ENCODE assay signal across 12 cellular contexts in the genomic region with DNA sequence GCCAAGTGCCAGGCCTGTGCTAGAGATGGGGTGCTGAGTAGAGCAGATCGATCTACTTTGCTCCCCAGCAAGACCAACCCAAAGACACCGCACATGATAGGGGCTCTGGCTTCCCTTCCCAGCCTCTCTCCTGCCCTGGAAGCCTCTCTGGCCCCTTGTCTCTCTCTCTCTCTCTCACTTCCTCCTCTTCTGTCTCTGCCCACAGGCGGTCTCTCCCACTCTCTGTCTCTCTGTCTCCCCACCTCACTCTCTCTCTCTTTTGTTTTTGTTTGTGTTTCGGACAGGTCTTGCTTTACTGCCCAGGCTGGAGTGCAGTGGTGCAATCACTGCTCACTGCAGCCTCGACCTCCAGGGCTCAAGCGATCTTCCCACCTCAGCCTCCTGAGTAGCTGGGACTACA. TPM values are rescaled to one million over a fixed set of nuclear protein-coding genes. Genes with fewer than 3 reads are reported as not detected.
DNase-seq lines count a peak whose midpoint lies in the region; ATAC-seq and TF ChIP-seq lines count a peak whose summit lies in the region.
"Had no signal": no experiment of that assay in that cellular context is flagged by ENCODE, and none has a peak within 500 bp of the region (broad histone marks: within the 10 kb centered on the region; RNA-seq: fewer than 3 reads in every experiment).

No MANE protein-coding gene starts in this region.

- peaks cover 27% of the 10 kb centered on the region for H3K4me1 Mint-ChIP-seq in WTC11
- peaks cover 7% of the 10 kb centered on the region in 2 donors for H3K4me1 Mint-ChIP-seq in immature natural killer cell

- intact Hi-C loops in left cardiac atrium (cut with DNase I): no loop called here
- intact Hi-C loops in upper lobe of right lung (cut with DNase I): no loop called here

- no peak overlapping the region for H3K27ac ChIP-seq in cardiac muscle cell
- H3K27ac ChIP-seq in upper lobe of right lung: no peak overlapping the region
- H3K27ac ChIP-seq: esophagus muscularis mucosa had no signal

- H3K4me3 Mint-ChIP-seq in WTC11: peak overlapping the region; percentile 89
- H3K4me3 Mint-ChIP-seq in immature natural killer cell: peak overlapping the region in 3 of 5 donors; percentile 18 to 56 (median 51)

- TF ChIP-seq CTCF in cardiac muscle cell (IDR thresholded peaks at IDR 0.05; ENCODE audit: low read depth, low read length) (no peak), WTC11 (IDR thresholded peaks at IDR 0.05) (no peak), upper lobe of right lung (IDR thresholded peaks at IDR 0.05) (no peak), GM20000 (IDR thresholded peaks at IDR 0.05; ENCODE audit: extremely low read depth, missing control alignments) (no peak)

- POLR2A ChIA-PET in WTC11 (lab: Charles Lee): interaction anchor here (0.6 to 1.6 kb wide), 2 partner anchors 81 to 830 kb away, joined by 3 to 10 read pairs; a partner anchor contains a TSS

- no peaks in the 10 kb centered on the region for H3K9me3 ChIP-seq in cardiac muscle cell (ENCODE audit: low read depth)
- H3K9me3 ChIP-seq in upper lobe of right lung: no peaks in the 10 kb centered on the region
- H3K9me3 ChIP-seq: BE2C, esophagus muscularis mucosa had no signal

- CTCF ChIA-PET in WTC11 (lab: Charles Lee): interaction anchor here (0.6 to 4.0 kb wide), 6 partner anchors 16 to 1826 kb away, joined by 3 to 21 read pairs (median 7); a partner anchor contains a TSS

- peaks cover 32% of the 10 kb centered on the region for H3K27me3 Mint-ChIP-seq in WTC11 (ENCODE audit: low read depth)
- H3K27me3 Mint-ChIP-seq in immature natural killer cell (ENCODE audit: low read depth in 3 of 3): peaks cover 13 to 36% (median 18%) of the 10 kb centered on the region in 3 donors

- DNase-seq in cardiac muscle cell (ENCODE audit: low read depth in 1 of 2, low spot score in 1 of 2) (no peak), left cardiac atrium (no peak), WTC11 (ENCODE audit: low spot score) (no peak), immature natural killer cell (no peak), upper lobe of right lung (no peak), iPS-NIHi11 (ENCODE audit: low spot score) (no peak), GM20000 (ENCODE audit: low spot score) (no peak)
- DNase-seq: BE2C, KBM-7 had no signal

- H3K9me3 Mint-ChIP-seq in WTC11 (no peaks in the 10 kb centered on the region; the same call in 1 of the 2 replicates), immature natural killer cell (peaks cover 0 to 2% (median 0%) of the 10 kb centered on the region in 6 donors)

- H3K27me3 ChIP-seq in cardiac muscle cell (peaks cover 19% of the 10 kb centered on the region), upper lobe of right lung (peaks cover 64% of the 10 kb centered on the region)

- no peak for ATAC-seq in left cardiac atrium
- ATAC-seq in WTC11: no peak
- ATAC-seq in upper lobe of right lung: peak; percentile 28
- ATAC-seq in HG02610 (IDR thresholded peaks at IDR 0.05; ENCODE audit: unreplicated experiment): no peak

- H3K36me3 Mint-ChIP-seq in WTC11 (peaks cover 12% of the 10 kb centered on the region), immature natural killer cell (peaks cover 0 to 5% (median 3%) of the 10 kb centered on the region in 3 donors)

- H3K27ac Mint-ChIP-seq in WTC11 (peak overlapping the region; percentile 83), immature natural killer cell (no peak overlapping the region)

- no peaks in the 10 kb centered on the region for H3K4me1 ChIP-seq in cardiac muscle cell (ENCODE audit: low read depth)
- peaks cover 14% of the 10 kb centered on the region for H3K4me1 ChIP-seq in upper lobe of right lung
- H3K4me1 ChIP-seq: BE2C had no signal

- H3K4me3 ChIP-seq in cardiac muscle cell (peak overlapping the region; percentile 58), upper lobe of right lung (no peak overlapping the region)

- no peaks in the 10 kb centered on the region for H3K36me3 ChIP-seq in cardiac muscle cell
- H3K36me3 ChIP-seq in upper lobe of right lung: no peaks in the 10 kb centered on the region
- H3K36me3 ChIP-seq: BE2C, esophagus muscularis mucosa had no signal

TF ChIP-seq in WTC11, 78 proteins besides CTCF, POLR2A, EP300 and RAD21:
- TF ChIP-seq, protein P1, sequence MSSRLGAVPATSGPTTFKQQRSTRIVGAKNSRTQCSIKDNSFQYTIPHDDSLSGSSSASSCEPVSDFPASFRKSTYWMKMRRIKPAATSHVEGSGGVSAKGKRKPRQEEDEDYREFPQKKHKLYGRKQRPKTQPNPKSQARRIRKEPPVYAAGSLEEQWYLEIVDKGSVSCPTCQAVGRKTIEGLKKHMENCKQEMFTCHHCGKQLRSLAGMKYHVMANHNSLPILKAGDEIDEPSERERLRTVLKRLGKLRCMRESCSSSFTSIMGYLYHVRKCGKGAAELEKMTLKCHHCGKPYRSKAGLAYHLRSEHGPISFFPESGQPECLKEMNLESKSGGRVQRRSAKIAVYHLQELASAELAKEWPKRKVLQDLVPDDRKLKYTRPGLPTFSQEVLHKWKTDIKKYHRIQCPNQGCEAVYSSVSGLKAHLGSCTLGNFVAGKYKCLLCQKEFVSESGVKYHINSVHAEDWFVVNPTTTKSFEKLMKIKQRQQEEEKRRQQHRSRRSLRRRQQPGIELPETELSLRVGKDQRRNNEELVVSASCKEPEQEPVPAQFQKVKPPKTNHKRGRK (CRISPR knock-in tag; IDR thresholded peaks at IDR 0.05; ENCODE audit: borderline replicate concordance): no peak
- 0 out of 2 replicates have a peak, but pooled peaks have one; percentile 32 for TF ChIP-seq ZNF121 (CRISPR knock-in tag; IDR thresholded peaks at IDR 0.05)
TF ChIP-seq in WTC11: peak in this region for 1.

RNA-seq across cellular contexts. Expression of a gene that starts 1.3 kb away (rescaled TPM):
- 2.0 and 4.3 TPM in 2 replicates for total RNA-seq in cardiac muscle cell
- polyA plus RNA-seq in cardiac muscle cell: 1.3 and 2.5 TPM in 2 replicates
- not detected for total RNA-seq in left cardiac atrium
- 12.6 to 15.4 TPM (median 15.1 TPM) in 3 replicates for total RNA-seq in WTC11 (2021)
- not detected for polyA plus RNA-seq in immature natural killer cell
- total RNA-seq in upper lobe of right lung: not detected
- total RNA-seq: esophagus muscularis mucosa, H4 had no signal

RNA-seq across cellular contexts. Expression of a gene that starts 16.4 kb away (rescaled TPM):
- total RNA-seq in cardiac muscle cell (9.5 and 17.5 TPM in 2 replicates), left cardiac atrium (1 to 10 TPM; 2.3 to 2.4 TPM), WTC11 (2021) (2.7 to 3.6 TPM (median 2.7 TPM) in 3 replicates), upper lobe of right lung (2.4 TPM)
- polyA plus RNA-seq in cardiac muscle cell (8.4 and 14.1 TPM in 2 replicates), immature natural killer cell (1 to 10 TPM; 5.4 to 6.9 (median 5.7) TPM)

RNA-seq across cellular contexts. Expression of a gene that starts 17.5 kb away (rescaled TPM):
- 8.0 and 11.7 TPM in 2 replicates for total RNA-seq in cardiac muscle cell
- 12.2 and 13.9 TPM in 2 replicates for polyA plus RNA-seq in cardiac muscle cell
- not detected for total RNA-seq in left cardiac atrium
- total RNA-seq in WTC11 (2021): 16.4 to 23.9 TPM (median 21.6 TPM) in 3 replicates
- not detected for polyA plus RNA-seq in immature natural killer cell
- total RNA-seq in upper lobe of right lung: not detected
- total RNA-seq: esophagus muscularis mucosa had no signal

RNA-seq across cellular contexts. Expression of a gene that starts 23.7 kb away (rescaled TPM):
- total RNA-seq in cardiac muscle cell (20.3 and 44.5 TPM in 2 replicates), left cardiac atrium (10 to 100 TPM; 11.0 to 14.8 TPM), WTC11 (2021) (21.5 to 24.0 TPM (median 23.7 TPM) in 3 replicates), upper lobe of right lung (13.5 TPM)
- polyA plus RNA-seq in cardiac muscle cell (70.2 and 75.0 TPM in 2 replicates), immature natural killer cell (10 to 100 TPM; 22.1 to 24.9 (median 22.6) TPM)

RNA-seq across cellular contexts. Expression of a gene that starts 35.6 kb away (rescaled TPM):
- total RNA-seq in cardiac muscle cell (80.4 and 108 TPM in 2 replicates), left cardiac atrium (10 to 100 TPM; 60.3 to 71.2 TPM), WTC11 (2021) (136 to 154 TPM (median 137 TPM) in 3 replicates), upper lobe of right lung (43.9 TPM)
- polyA plus RNA-seq in cardiac muscle cell (93.3 and 101 TPM in 2 replicates), immature natural killer cell (10 to 100 TPM; 50.4 to 65.2 (median 58.6) TPM)
